In the genomic region with DNA sequence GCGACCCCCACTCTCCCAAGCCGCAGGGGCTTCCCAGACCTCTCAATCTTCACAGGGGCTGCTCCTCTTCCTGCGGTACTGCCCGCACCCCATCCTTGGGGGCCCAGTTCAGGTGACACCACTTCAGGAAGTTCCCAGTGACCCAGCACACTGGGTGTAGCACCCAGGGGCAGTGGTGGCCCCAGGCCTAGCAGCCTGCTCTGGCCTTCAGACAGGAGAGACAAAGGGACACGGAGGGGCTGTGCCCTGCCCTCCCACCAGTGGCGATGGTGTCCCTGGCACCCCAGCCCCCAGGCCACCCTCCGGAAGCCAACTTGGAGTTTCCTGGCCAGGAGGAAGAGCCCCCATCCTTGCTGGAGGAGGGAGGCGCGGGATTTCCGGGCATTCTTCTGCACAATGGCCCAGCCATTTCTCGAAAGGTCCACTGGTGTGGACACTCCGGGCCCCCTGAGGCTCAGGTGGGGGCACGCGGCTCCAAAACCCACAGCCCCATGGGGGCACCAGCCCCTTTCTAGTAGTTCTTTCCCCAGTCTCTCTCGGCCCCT, we compare ENCODE assay signal across 12 cellular contexts. TPM values are rescaled to one million over a fixed set of nuclear protein-coding genes. Genes with fewer than 3 reads are reported as not detected.
A peak's percentile ranks its signal among the peaks of the same experiment; 100 is the strongest.
DNase-seq lines count a peak whose midpoint lies in the region; ATAC-seq and TF ChIP-seq lines count a peak whose summit lies in the region.
"Had no signal": no experiment of that assay in that cellular context is flagged by ENCODE, and none has a peak within 500 bp of the region (broad histone marks: within the 10 kb centered on the region; RNA-seq: fewer than 3 reads in every experiment).

No MANE protein-coding gene starts in this region.

- H3K27me3 Mint-ChIP-seq in activated T-cell treated with anti-CD3 and anti-CD28 coated beads, Interleukin-2, amount 50 U/mL, for 4 hours (ENCODE audit: low read depth) = peaks cover 34% of the 10 kb centered on the region
- peaks cover 20% of the 10 kb centered on the region for H3K27me3 Mint-ChIP-seq in endothelial cell (ENCODE audit: unreplicated experiment)

- peak overlapping the region; percentile 59 for H3K4me3 Mint-ChIP-seq in activated T-cell treated with anti-CD3 and anti-CD28 coated beads, Interleukin-2, amount 50 U/mL, for 4 hours
- H3K4me3 Mint-ChIP-seq in endothelial cell (ENCODE audit: unreplicated experiment) = peak overlapping the region; percentile 88

- peaks cover 10% of the 10 kb centered on the region for H3K4me1 Mint-ChIP-seq in activated T-cell treated with anti-CD3 and anti-CD28 coated beads, Interleukin-2, amount 50 U/mL, for 4 hours (ENCODE audit: low read depth)
- H3K4me1 Mint-ChIP-seq in endothelial cell (ENCODE audit: unreplicated experiment) = peaks cover 36% of the 10 kb centered on the region

- no peaks in the 10 kb centered on the region for H3K9me3 Mint-ChIP-seq in activated T-cell treated with anti-CD3 and anti-CD28 coated beads, Interleukin-2, amount 50 U/mL, for 4 hours
- no peaks in the 10 kb centered on the region for H3K9me3 Mint-ChIP-seq in endothelial cell (ENCODE audit: unreplicated experiment)

- peak overlapping the region; percentile 49 for H3K4me3 ChIP-seq in upper lobe of right lung
- H3K4me3 ChIP-seq: SJCRH30 had no signal

- peaks cover 2% of the 10 kb centered on the region for H3K36me3 Mint-ChIP-seq in activated T-cell treated with anti-CD3 and anti-CD28 coated beads, Interleukin-2, amount 50 U/mL, for 4 hours (ENCODE audit: insufficient read depth)
- peaks cover 5% of the 10 kb centered on the region for H3K36me3 Mint-ChIP-seq in endothelial cell (ENCODE audit: low read depth, unreplicated experiment)

- peaks cover 5% of the 10 kb centered on the region for H3K4me1 ChIP-seq in upper lobe of right lung

- H3K36me3 ChIP-seq in upper lobe of right lung = peaks cover 4% of the 10 kb centered on the region
- H3K36me3 ChIP-seq: brain microvascular endothelial cell, SJCRH30 had no signal

- TF ChIP-seq CTCF in endothelial cell (IDR thresholded peaks at IDR 0.05; ENCODE audit: unreplicated experiment) = no peak
- no peak for TF ChIP-seq CTCF in upper lobe of right lung (IDR thresholded peaks at IDR 0.05)

- intact Hi-C loops in upper lobe of right lung (cut with DNase I) = loop anchor here (10.0 kb wide), 1 partner anchor 90 kb away; no protein-coding TSS in a partner anchor

- peak overlapping the region; percentile 78 for H3K27ac ChIP-seq in upper lobe of right lung
- H3K27ac ChIP-seq: brain microvascular endothelial cell, SJCRH30 had no signal

- peak overlapping the region; percentile 74 for H3K27ac Mint-ChIP-seq in endothelial cell (ENCODE audit: unreplicated experiment)

- no peaks in the 10 kb centered on the region for H3K9me3 ChIP-seq in upper lobe of right lung
- H3K9me3 ChIP-seq: SJCRH30 had no signal

- peaks cover 49% of the 10 kb centered on the region for H3K27me3 ChIP-seq in upper lobe of right lung
- H3K27me3 ChIP-seq: SJCRH30 had no signal

- no peak for ATAC-seq in activated T-cell treated with anti-CD3 and anti-CD28 coated beads, Interleukin-2, amount 50 U/mL, for 4 hours
- peak; percentile 35 for ATAC-seq in upper lobe of right lung
- no peak for ATAC-seq in GM21576 (IDR thresholded peaks at IDR 0.05; ENCODE audit: unreplicated experiment)

- DNase-seq in activated T-cell treated with anti-CD3 and anti-CD28 coated beads, Interleukin-2, amount 50 U/mL, for 4 hours = no peak
- DNase-seq in activated T-cell treated with anti-CD3 and anti-CD28 coated beads, Interleukin-2, amount 50 U/mL, for 1 hour = no peak
- no peak for DNase-seq in endothelial cell (ENCODE audit: low spot score)
- DNase-seq in mesenteric fat pad (ENCODE audit: low spot score) = peak; percentile 81
- DNase-seq in upper lobe of right lung = no peak
- DNase-seq in NCI-H82 treated with DMSO at 0.1 percent for 48 hours (lab: John Stamatoyannopoulos, UW; ENCODE audit: unreplicated experiment) = no peak
- DNase-seq in stimulated activated CD4-positive, alpha-beta T cell treated with anti-CD3 and anti-CD28 coated beads, Interleukin-2, amount 100 ng/mL, for 48 hours = no peak
- DNase-seq: activated CD4-positive, alpha-beta T cell treated with anti-CD3 and anti-CD28 coated beads, Interleukin-2, amount 50 U/mL, for 4 hours; brain microvascular endothelial cell; NCI-H446; SJCRH30 had no signal

RNA-seq across cellular contexts. Expression of a gene that starts 1.0 kb away (rescaled TPM):
- total RNA-seq in activated T-cell treated with anti-CD3 and anti-CD28 coated beads, Interleukin-2, amount 50 U/mL, for 4 hours = under 1 TPM; 0.24 to 0.38 (median 0.28) TPM
- total RNA-seq in endothelial cell (ENCODE audit: unreplicated experiment) = 108 TPM
- total RNA-seq in mesenteric fat pad = 151 TPM
- 274 TPM for total RNA-seq in upper lobe of right lung

RNA-seq across cellular contexts. Expression of a gene that starts 45.5 kb away (rescaled TPM):
- total RNA-seq in activated T-cell treated with anti-CD3 and anti-CD28 coated beads, Interleukin-2, amount 50 U/mL, for 4 hours = 10 to 100 TPM; 50.2 to 80.5 (median 54.7) TPM
- total RNA-seq in endothelial cell (ENCODE audit: unreplicated experiment) = 6.2 TPM
- not detected for total RNA-seq in mesenteric fat pad
- total RNA-seq in upper lobe of right lung = 0.58 TPM

RNA-seq across cellular contexts. Expression of a gene that starts 46.2 kb away (rescaled TPM):
- 100 to 1,000 TPM; 107 TPM for total RNA-seq in activated T-cell treated with anti-CD3 and anti-CD28 coated beads, Interleukin-2, amount 50 U/mL, for 4 hours
- total RNA-seq in endothelial cell (ENCODE audit: unreplicated experiment) (86.2 TPM), mesenteric fat pad (55.4 TPM), upper lobe of right lung (43.1 TPM)

Comparison
In these comparisons a context has a peak if more than half of its experiments do, and no peak if none do; other contexts are left out.
1. RNA of a gene that starts 1.0 kb away (total RNA-seq): 274 TPM in upper lobe of right lung (single experiment), 151 TPM in mesenteric fat pad (single experiment) and 108 TPM in endothelial cell (single experiment); 0.24 to 0.38 TPM in activated T-cell treated with anti-CD3 and anti-CD28 coated beads, Interleukin-2, amount 50 U/mL, for 4 hours; every median in the first group is over 10 times any median in the second.